ENCODE assay signal across 30 cellular contexts in the genomic region with DNA sequence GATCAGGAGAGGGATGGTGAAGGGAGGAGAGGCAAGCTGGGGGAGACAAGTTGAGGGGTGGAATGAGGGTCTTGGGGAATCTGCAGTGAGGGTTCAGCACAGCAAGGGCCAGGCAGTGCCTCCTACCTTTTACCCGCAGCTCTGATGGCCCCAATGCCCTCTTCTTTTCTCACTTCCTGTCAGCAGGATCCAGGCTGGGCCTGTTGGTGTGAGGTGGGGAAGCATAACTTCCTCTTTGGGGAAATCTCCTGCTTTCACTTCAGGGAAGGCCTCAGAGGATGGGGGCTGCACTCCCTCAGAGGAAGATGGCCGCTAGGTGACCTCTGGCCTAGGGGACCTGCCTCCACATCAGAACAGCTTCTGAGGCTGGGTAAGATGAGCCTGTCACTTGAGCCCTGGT. TPM values are rescaled to one million over a fixed set of nuclear protein-coding genes. Genes with fewer than 3 reads are reported as not detected.
DNase-seq lines count a peak whose midpoint lies in the region; ATAC-seq and TF ChIP-seq lines count a peak whose summit lies in the region.
"Had no signal": no experiment of that assay in that cellular context is flagged by ENCODE, and none has a peak within 500 bp of the region (broad histone marks: within the 10 kb centered on the region; RNA-seq: fewer than 3 reads in every experiment).

No MANE protein-coding gene starts in this region.

- no peak for DNase-seq in stimulated activated naive CD8-positive, alpha-beta T cell treated with anti-CD3 and anti-CD28 coated beads, Interleukin-15, Interleukin-2, amounts not matched to agents 100 U/mL and 50 U/mL, for 24 hours
- DNase-seq in left lung = no peak
- DNase-seq in natural killer cell treated with Interleukin-12 subunit alpha and Interleukin-12 subunit beta and Interleukin-15 and Interleukin-18, amount 100 ng/mL, for 72 hours (ENCODE audit: low spot score) = no peak
- DNase-seq in lower leg skin (ENCODE audit: low spot score in 2 of 2) = no peak
- no peak for DNase-seq in G401 (ENCODE audit: low spot score)
- DNase-seq in right atrium auricular region (ENCODE audit: low spot score) = no peak
- DNase-seq: activated CD4-positive, alpha-beta T cell treated with anti-CD3 and anti-CD28 coated beads for 4 hours; activated gamma-delta T cell treated with Interleukin-2 at 50 U/mL for 16 hours; activated T-cell treated with anti-CD3 and anti-CD28 coated beads, Interleukin-2, amount 50 U/mL, for 24 hours; CD8-positive, alpha-beta T cell; central memory CD4-positive, alpha-beta T cell; DMS 273 treated with DMSO at 0.1 percent for 48 hours; foreskin keratinocyte; heart right ventricle; NCI-H187; NCI-H2171 treated with DMSO at 0.1 percent for 48 hours; NCI-H524; psoas muscle; stimulated activated naive CD4-positive, alpha-beta T cell treated with Interleukin-2 at 50 U/mL for 16 hours had no signal

- H3K4me2 ChIP-seq in OCI-LY3 (ENCODE audit: low read length) = peak overlapping the region; percentile 26
- H3K4me2 ChIP-seq: KMS-11 had no signal

- H4K20me1 ChIP-seq in OCI-LY3 (ENCODE audit: insufficient read depth, low read length) = no peaks in the 10 kb centered on the region

- peak overlapping the region; percentile 8; the same call in 1 of the 2 replicates for H3K27ac ChIP-seq in OCI-LY3 (ENCODE audit: low read length)
- no peak overlapping the region for H3K27ac ChIP-seq in left lung
- no peak overlapping the region for H3K27ac ChIP-seq in right atrium auricular region
- H3K27ac ChIP-seq: esophagus muscularis mucosa, foreskin keratinocyte, heart right ventricle, KMS-11, neutrophil, psoas muscle, SK-N-MC, thoracic aorta, vagina, VCaP had no signal

- no peaks in the 10 kb centered on the region for H3K9me3 Mint-ChIP-seq in stimulated activated naive CD8-positive, alpha-beta T cell treated with anti-CD3 and anti-CD28 coated beads, Interleukin-15, Interleukin-2, amounts not matched to agents 100 ng/mL and 50 ng/mL, for 24 hours
- H3K9me3 Mint-ChIP-seq in natural killer cell treated with Interleukin-12 subunit alpha and Interleukin-12 subunit beta and Interleukin-15 and Interleukin-18, amount 100 ng/mL, for 72 hours = no peaks in the 10 kb centered on the region
- H3K9me3 Mint-ChIP-seq: activated T-cell treated with anti-CD3 and anti-CD28 coated beads, Interleukin-2, amount 50 U/mL, for 24 hours; CD8-positive, alpha-beta T cell; memory B cell had no signal

- H3K4me3 Mint-ChIP-seq in stimulated activated naive CD8-positive, alpha-beta T cell treated with anti-CD3 and anti-CD28 coated beads, Interleukin-15, Interleukin-2, amounts not matched to agents 100 ng/mL and 50 ng/mL, for 24 hours = no peak overlapping the region
- H3K4me3 Mint-ChIP-seq in natural killer cell treated with Interleukin-12 subunit alpha and Interleukin-12 subunit beta and Interleukin-15 and Interleukin-18, amount 100 ng/mL, for 72 hours = no peak overlapping the region
- H3K4me3 Mint-ChIP-seq: activated T-cell treated with anti-CD3 and anti-CD28 coated beads, Interleukin-2, amount 50 U/mL, for 24 hours; CD8-positive, alpha-beta T cell; memory B cell had no signal

- H3K79me2 ChIP-seq in OCI-LY3 (ENCODE audit: low read length) = no peaks in the 10 kb centered on the region

- no peaks in the 10 kb centered on the region for H3K36me3 ChIP-seq in OCI-LY3 (replicated peaks; ENCODE audit: low read depth, low read length)
- no peaks in the 10 kb centered on the region for H3K36me3 ChIP-seq in left lung
- H3K36me3 ChIP-seq in right atrium auricular region = no peaks in the 10 kb centered on the region
- H3K36me3 ChIP-seq: esophagus muscularis mucosa, heart right ventricle, neutrophil, thoracic aorta, vagina had no signal

- ATAC-seq in stimulated activated naive CD8-positive, alpha-beta T cell treated with anti-CD3 and anti-CD28 coated beads, Interleukin-15, Interleukin-2, amounts not matched to agents 100 U/mL and 50 U/mL, for 24 hours = no peak
- ATAC-seq in left lung = peak; percentile 23
- ATAC-seq in natural killer cell treated with Interleukin-12 subunit alpha and Interleukin-12 subunit beta and Interleukin-15 and Interleukin-18, amount 100 ng/mL, for 72 hours = no peak
- ATAC-seq: CD8-positive, alpha-beta T cell; foreskin keratinocyte; HCT116; heart right ventricle had no signal

- H3K4me3 ChIP-seq in OCI-LY3 (ENCODE audit: low read length) = no peak overlapping the region
- no peak overlapping the region for H3K4me3 ChIP-seq in left lung
- no peak overlapping the region for H3K4me3 ChIP-seq in lower leg skin (ENCODE audit: low read depth, poor library complexity, severe bottlenecking)
- H3K4me3 ChIP-seq in right atrium auricular region = no peak overlapping the region
- H3K4me3 ChIP-seq: esophagus muscularis mucosa, heart right ventricle, psoas muscle, SK-N-MC, thoracic aorta, vagina had no signal

- H3K9ac ChIP-seq in OCI-LY3 (ENCODE audit: low read length) = no peak overlapping the region
- H3K9ac ChIP-seq: KMS-11 had no signal

- H3K27me3 ChIP-seq in OCI-LY3 (ENCODE audit: low read depth, low read length) (no peaks in the 10 kb centered on the region), left lung (peaks cover 0 to 3% of the 10 kb centered on the region in 2 donors), right atrium auricular region (no peaks in the 10 kb centered on the region)
- H3K27me3 ChIP-seq: esophagus muscularis mucosa, foreskin keratinocyte, neutrophil, vagina had no signal

- H2AFZ ChIP-seq in OCI-LY3 (ENCODE audit: low read depth, low read length) = peak overlapping the region; percentile 46; the same call in 1 of the 2 replicates

- intact Hi-C loops in left lung (cut with DNase I) (no loop called here), lower leg skin (cut with DNase I; ENCODE audit: low total_unique reads) (no loop called here)

- peak overlapping the region; percentile 45 for H3K27ac Mint-ChIP-seq in stimulated activated naive CD8-positive, alpha-beta T cell treated with anti-CD3 and anti-CD28 coated beads, Interleukin-15, Interleukin-2, amounts not matched to agents 100 ng/mL and 50 ng/mL, for 24 hours
- H3K27ac Mint-ChIP-seq in natural killer cell treated with Interleukin-12 subunit alpha and Interleukin-12 subunit beta and Interleukin-15 and Interleukin-18, amount 100 ng/mL, for 72 hours = no peak overlapping the region
- H3K27ac Mint-ChIP-seq: activated T-cell treated with anti-CD3 and anti-CD28 coated beads, Interleukin-2, amount 50 U/mL, for 24 hours; CD8-positive, alpha-beta T cell; memory B cell had no signal

- H3K4me1 ChIP-seq in OCI-LY3 (ENCODE audit: low read length) (peaks cover 15% of the 10 kb centered on the region), left lung (no peaks in the 10 kb centered on the region), right atrium auricular region (no peaks in the 10 kb centered on the region)
- H3K4me1 ChIP-seq: foreskin keratinocyte, psoas muscle, vagina had no signal

- no peak for TF ChIP-seq POLR2A in lower leg skin (IDR thresholded peaks at IDR 0.05)

- H3K9me3 ChIP-seq in OCI-LY3 (ENCODE audit: insufficient read depth, low read length) (no peaks in the 10 kb centered on the region), left lung (no peaks in the 10 kb centered on the region), right atrium auricular region (no peaks in the 10 kb centered on the region)
- H3K9me3 ChIP-seq: esophagus muscularis mucosa, heart right ventricle, neutrophil, psoas muscle, thoracic aorta, vagina had no signal

- H3K4me1 Mint-ChIP-seq in stimulated activated naive CD8-positive, alpha-beta T cell treated with anti-CD3 and anti-CD28 coated beads, Interleukin-15, Interleukin-2, amounts not matched to agents 100 ng/mL and 50 ng/mL, for 24 hours (ENCODE audit: low read depth) = peaks cover 7% of the 10 kb centered on the region
- H3K4me1 Mint-ChIP-seq in natural killer cell treated with Interleukin-12 subunit alpha and Interleukin-12 subunit beta and Interleukin-15 and Interleukin-18, amount 100 ng/mL, for 72 hours (ENCODE audit: low read depth in 2 of 2) = peaks cover 5 to 10% of the 10 kb centered on the region in 2 donors
- H3K4me1 Mint-ChIP-seq: memory B cell had no signal

- TF ChIP-seq CTCF in OCI-LY3 (IDR thresholded peaks at IDR 0.05; ENCODE audit: low read depth, low read length) = no peak
- no peak for TF ChIP-seq CTCF in left lung (IDR thresholded peaks at IDR 0.05)
- TF ChIP-seq CTCF in lower leg skin (IDR thresholded peaks at IDR 0.05) = no peak
- TF ChIP-seq CTCF in right atrium auricular region (IDR thresholded peaks at IDR 0.05) = no peak

- in situ Hi-C loops in G401 (cut with HindIII; ENCODE audit: low sequenced_read_pairs) = no loop called here

- WGBS in lower leg skin, 2 donors = 68 to 79% methylated on average over 1 to 2 of the region's 2 CpGs

- H3K36me3 Mint-ChIP-seq in stimulated activated naive CD8-positive, alpha-beta T cell treated with anti-CD3 and anti-CD28 coated beads, Interleukin-15, Interleukin-2, amounts not matched to agents 100 ng/mL and 50 ng/mL, for 24 hours (ENCODE audit: low read depth) = no peaks in the 10 kb centered on the region
- no peaks in the 10 kb centered on the region for H3K36me3 Mint-ChIP-seq in natural killer cell treated with Interleukin-12 subunit alpha and Interleukin-12 subunit beta and Interleukin-15 and Interleukin-18, amount 100 ng/mL, for 72 hours
- H3K36me3 Mint-ChIP-seq: CD8-positive, alpha-beta T cell; memory B cell had no signal

- no peaks in the 10 kb centered on the region for H3K27me3 Mint-ChIP-seq in stimulated activated naive CD8-positive, alpha-beta T cell treated with anti-CD3 and anti-CD28 coated beads, Interleukin-15, Interleukin-2, amounts not matched to agents 100 ng/mL and 50 ng/mL, for 24 hours
- peaks cover 0 to 12% of the 10 kb centered on the region in 2 donors for H3K27me3 Mint-ChIP-seq in natural killer cell treated with Interleukin-12 subunit alpha and Interleukin-12 subunit beta and Interleukin-15 and Interleukin-18, amount 100 ng/mL, for 72 hours
- H3K27me3 Mint-ChIP-seq: memory B cell had no signal

RNA-seq across cellular contexts. Expression of gene EFNB1, which starts 36.5 kb away (rescaled TPM):
- total RNA-seq in left lung (10 to 100 TPM; 34.8 to 44.3 TPM), lower leg skin (100 to 1,000 TPM in 2 of 4 donors, 10 to 100 TPM in 2; 97.8 to 109 (median 102) TPM), right atrium auricular region (10 to 100 TPM; 23.7 to 42.4 TPM)
- total RNA-seq in natural killer cell treated with Interleukin-12 subunit alpha and Interleukin-12 subunit beta and Interleukin-15 and Interleukin-18, amount 100 ng/mL, for 72 hours = 1 to 10 TPM; 3.4 to 3.9 TPM
- 9.2 and 11.2 TPM in 2 replicates for total RNA-seq in G401 (2014; rRNA removed; shearing (Covaris generic))
